ENCODE assay signal across 27 cellular contexts in genomic region chr10:98223874-98224273, GRCh38. TPM values are rescaled to one million over a fixed set of nuclear protein-coding genes. Genes with fewer than 3 reads are reported as not detected.
"Had no signal": no experiment of that assay in that cellular context is flagged by ENCODE, and none has a peak within 500 bp of the region (broad histone marks: within the 10 kb centered on the region; RNA-seq: fewer than 3 reads in every experiment).

No MANE protein-coding gene starts in this region.

- H3K4me2 ChIP-seq: SK-N-SH had no signal

- H3K27ac Mint-ChIP-seq: activated CD8-positive, alpha-beta T cell treated with anti-CD3 and anti-CD28 coated beads for 36 hours; activated naive CD8-positive, alpha-beta T cell treated with anti-CD3 and anti-CD28 coated beads, Interleukin-2, amount 10 ng/mL, durations not matched to agents 7 days and 5 days had no signal

- H3K27ac ChIP-seq: adrenal gland, breast epithelium, SJCRH30, VCaP had no signal

- H3K27me3 ChIP-seq: adrenal gland, breast epithelium, SJCRH30 had no signal

- H3K27me3 Mint-ChIP-seq: activated CD8-positive, alpha-beta T cell treated with anti-CD3 and anti-CD28 coated beads for 36 hours; activated naive CD8-positive, alpha-beta T cell treated with anti-CD3 and anti-CD28 coated beads, Interleukin-2, amount 10 ng/mL, durations not matched to agents 7 days and 5 days had no signal

- H3K36me3 ChIP-seq: adrenal gland, breast epithelium, SJCRH30 had no signal

- ATAC-seq: activated CD4-positive, CD25-positive, alpha-beta regulatory T cell treated with anti-CD3 and anti-CD28 coated beads, Interleukin-2, amount 50 U/mL, for 24 hours; activated CD8-positive, alpha-beta T cell treated with anti-CD3 and anti-CD28 coated beads for 36 hours; Panc1 had no signal

- H3K9me2 ChIP-seq: SK-N-SH had no signal

- H3K4me3 Mint-ChIP-seq: activated CD8-positive, alpha-beta T cell treated with anti-CD3 and anti-CD28 coated beads for 36 hours; activated naive CD8-positive, alpha-beta T cell treated with anti-CD3 and anti-CD28 coated beads, Interleukin-2, amount 10 ng/mL, durations not matched to agents 7 days and 5 days had no signal

- DNase-seq: activated CD4-positive, alpha-beta T cell treated with anti-CD3 and anti-CD28 coated beads for 4 hours; activated CD8-positive, alpha-beta memory T cell treated with anti-CD3 and anti-CD28 coated beads, Interleukin-2, amount 50 U/mL, for 48 hours; activated CD8-positive, alpha-beta T cell treated with anti-CD3 and anti-CD28 coated beads for 36 hours; activated naive CD4-positive, alpha-beta T cell treated with anti-CD3 and anti-CD28 coated beads, Interleukin-2, amount 50 U/mL, for 16 hours; activated naive CD8-positive, alpha-beta T cell treated with anti-CD3 and anti-CD28 coated beads, Interleukin-2, amount 10 ng/mL, durations not matched to agents 7 days and 5 days; activated T-cell treated with anti-CD3 and anti-CD28 coated beads, Interleukin-2, amount 50 U/mL, for 1 hour; adrenal gland; aorta; caudate nucleus; KG1; NCI-H1092; NCI-H2029; NCI-H446 treated with DMSO at 0.1 percent for 48 hours; NCI-H524 treated with DMSO at 0.1 percent for 48 hours; NCI-H774; NK-92 treated with Interleukin-12 subunit alpha and Interleukin-12 subunit beta, amount 100 ng/mL, for 24 hours; OCI-M1; Right ventricle myocardium superior; RPMI8226; SJCRH30; SK-N-SH; T-helper 1 cell had no signal

- H3K9ac ChIP-seq: SK-N-SH had no signal

- H3K4me1 ChIP-seq: breast epithelium, SJCRH30 had no signal

- H3K4me3 ChIP-seq: adrenal gland, breast epithelium, SJCRH30 had no signal

RNA-seq across cellular contexts. Expression of gene LOXL4, which starts 44.1 kb away (rescaled TPM):
- total RNA-seq: activated CD8-positive, alpha-beta T cell treated with anti-CD3 and anti-CD28 coated beads for 36 hours; activated naive CD8-positive, alpha-beta T cell treated with anti-CD3 and anti-CD28 coated beads, Interleukin-2, amount 10 ng/mL, durations not matched to agents 7 days and 5 days; T-helper 2 cell treated with Interferon-gamma antibody and Interleukin-4, amounts not matched to agents 100 ng/mL and 5 ng/mL, for 36 hours had no signal
